In genomic region chr13:52862358-52863206, GRCh38 we compare ENCODE assay signal across 9 cellular contexts. TPM values are rescaled to one million over a fixed set of nuclear protein-coding genes. Genes with fewer than 3 reads are reported as not detected.
DNase-seq lines count a peak whose midpoint lies in the region; ATAC-seq, FAIRE-seq and TF ChIP-seq lines count a peak whose summit lies in the region.
"Had no signal": no experiment of that assay in that cellular context is flagged by ENCODE, and none has a peak within 500 bp of the region (broad histone marks: within the 10 kb centered on the region; RNA-seq: fewer than 3 reads in every experiment).

No MANE protein-coding gene starts in this region.

- H3K27me3 Mint-ChIP-seq in stimulated activated memory B cell treated with anti-CD40 and anti-IgM and Interleukin-4, amounts not matched to agents 10 μg/mL and 1 μg/mL and 100 μg/mL, for 72 hours: peaks cover 35% of the 10 kb centered on the region

- no peak overlapping the region for H3K9ac ChIP-seq in OCI-LY3 (ENCODE audit: low read length)

- TF ChIP-seq CTCF in AG09319 (IDR thresholded peaks at IDR 0.05; ENCODE audit: low read depth, low read length) (peak; percentile 40), GM12864 (IDR thresholded peaks at IDR 0.05; ENCODE audit: low read depth, low read length, missing control alignments) (peak; percentile 80), OCI-LY3 (IDR thresholded peaks at IDR 0.05; ENCODE audit: low read depth, low read length) (peak; percentile 93), foreskin fibroblast (IDR thresholded peaks at IDR 0.05; ENCODE audit: low read depth, low read length) (peak; percentile 28)

- H3K4me3 ChIP-seq in GM12864 (ENCODE audit: low read depth, low read length) (no peak overlapping the region), OCI-LY3 (ENCODE audit: low read length) (no peak overlapping the region), foreskin fibroblast (ENCODE audit: low read depth in 1 of 2, low read length in 2 of 2) (no peak overlapping the region)

- H3K4me1 Mint-ChIP-seq in stimulated activated memory B cell treated with anti-CD40 and anti-IgM and Interleukin-4, amounts not matched to agents 10 μg/mL and 1 μg/mL and 100 μg/mL, for 72 hours: no peaks in the 10 kb centered on the region

- no peak overlapping the region for H3K27ac Mint-ChIP-seq in stimulated activated memory B cell treated with anti-CD40 and anti-IgM and Interleukin-4, amounts not matched to agents 10 μg/mL and 1 μg/mL and 100 μg/mL, for 72 hours

- DNase-seq in AG09319 (ENCODE audit: extremely low read depth, low read depth) (no peak), GM12864 (ENCODE audit: low read depth) (no peak), foreskin fibroblast (no peak), GM12892 (ENCODE audit: insufficient read length) (no peak), frontal cortex (ENCODE audit: low spot score in 2 of 2) (no peak), midbrain (lab: John Stamatoyannopoulos, UW) (no peak)

- no peaks in the 10 kb centered on the region for H4K20me1 ChIP-seq in OCI-LY3 (ENCODE audit: insufficient read depth, low read length)

- peaks cover 2% of the 10 kb centered on the region; the same call in 1 of the 2 replicates for H3K27me3 ChIP-seq in OCI-LY3 (ENCODE audit: low read depth, low read length)

- H3K4me3 Mint-ChIP-seq in stimulated activated memory B cell treated with anti-CD40 and anti-IgM and Interleukin-4, amounts not matched to agents 10 μg/mL and 1 μg/mL and 100 μg/mL, for 72 hours: no peak overlapping the region

- H3K36me3 ChIP-seq in OCI-LY3 (replicated peaks; ENCODE audit: low read depth, low read length): no peaks in the 10 kb centered on the region

- FAIRE-seq in GM12892 (lab: Jason Lieb, UNC): no peak
- no peak for FAIRE-seq in frontal cortex (lab: Jason Lieb, UNC)

- H3K4me1 ChIP-seq in OCI-LY3 (ENCODE audit: low read length): no peaks in the 10 kb centered on the region

- no peaks in the 10 kb centered on the region for H3K9me3 ChIP-seq in OCI-LY3 (ENCODE audit: insufficient read depth, low read length)

- no peak overlapping the region for H3K4me2 ChIP-seq in OCI-LY3 (ENCODE audit: low read length)

- no peaks in the 10 kb centered on the region for H3K79me2 ChIP-seq in OCI-LY3 (ENCODE audit: low read length)

- no peak for TF ChIP-seq POLR2A in GM12892 (IDR thresholded peaks at IDR 0.05; ENCODE audit: low read depth, low read length)

- ATAC-seq in stimulated activated memory B cell treated with anti-CD40 and anti-IgM and Interleukin-4, amounts not matched to agents 10 μg/mL and 1 μg/mL and 100 μg/mL, for 72 hours: no peak

- peaks cover 2% of the 10 kb centered on the region for H3K9me3 Mint-ChIP-seq in stimulated activated memory B cell treated with anti-CD40 and anti-IgM and Interleukin-4, amounts not matched to agents 10 μg/mL and 1 μg/mL and 100 μg/mL, for 72 hours

- H3K27ac ChIP-seq in OCI-LY3 (ENCODE audit: low read length): no peak overlapping the region

- no peak overlapping the region for H2AFZ ChIP-seq in OCI-LY3 (ENCODE audit: low read depth, low read length)

- H3K36me3 Mint-ChIP-seq in stimulated activated memory B cell treated with anti-CD40 and anti-IgM and Interleukin-4, amounts not matched to agents 10 μg/mL and 1 μg/mL and 100 μg/mL, for 72 hours: no peaks in the 10 kb centered on the region

RNA-seq across cellular contexts. Expression of gene PCDH8, which starts 14.1 kb away (rescaled TPM):
- polyA plus RNA-seq in GM12892 (2012; ENCODE audit: missing spikeins): not detected
- 72.2 TPM for total RNA-seq in frontal cortex
- total RNA-seq: dermis microvascular lymphatic vessel endothelial cell had no signal

Comparison
In these comparisons a context has a peak if more than half of its experiments do, and no peak if none do; other contexts are left out.
1. CTCF ChIP-seq: peak in every context shown above with its lines; median percentile 93 in OCI-LY3; 80 in GM12864; 40 in AG09319; 28 in foreskin fibroblast.